Comparison of ENCODE assay signal across 1 cellular context in the genomic region with DNA sequence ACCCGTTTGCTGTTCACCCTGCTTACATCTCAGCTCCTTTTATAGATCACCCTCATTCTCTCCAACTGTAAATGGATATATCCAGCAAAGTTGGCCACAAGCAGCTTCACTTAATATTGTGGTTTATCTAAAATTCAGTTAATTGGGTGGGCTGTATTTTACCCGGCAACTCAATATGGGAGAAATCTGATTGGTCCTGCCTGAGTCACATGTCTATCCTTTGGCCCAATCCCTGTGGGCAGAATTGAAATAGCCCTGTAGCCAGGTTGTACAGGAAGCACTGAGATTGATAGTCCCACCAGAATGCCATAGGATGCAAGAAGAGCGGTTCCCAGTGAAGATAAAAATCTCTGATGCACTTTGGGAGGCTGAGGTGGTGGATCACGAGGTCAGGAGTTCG.
A peak's percentile ranks its signal among the peaks of the same experiment; 100 is the strongest.
TF ChIP-seq lines count a peak whose summit lies in the region.

No MANE protein-coding gene starts in this region.

TF ChIP-seq in WTC11, 78 proteins besides CTCF, POLR2A, EP300 and RAD21 (continued from another document):
- TF ChIP-seq, protein P1, sequence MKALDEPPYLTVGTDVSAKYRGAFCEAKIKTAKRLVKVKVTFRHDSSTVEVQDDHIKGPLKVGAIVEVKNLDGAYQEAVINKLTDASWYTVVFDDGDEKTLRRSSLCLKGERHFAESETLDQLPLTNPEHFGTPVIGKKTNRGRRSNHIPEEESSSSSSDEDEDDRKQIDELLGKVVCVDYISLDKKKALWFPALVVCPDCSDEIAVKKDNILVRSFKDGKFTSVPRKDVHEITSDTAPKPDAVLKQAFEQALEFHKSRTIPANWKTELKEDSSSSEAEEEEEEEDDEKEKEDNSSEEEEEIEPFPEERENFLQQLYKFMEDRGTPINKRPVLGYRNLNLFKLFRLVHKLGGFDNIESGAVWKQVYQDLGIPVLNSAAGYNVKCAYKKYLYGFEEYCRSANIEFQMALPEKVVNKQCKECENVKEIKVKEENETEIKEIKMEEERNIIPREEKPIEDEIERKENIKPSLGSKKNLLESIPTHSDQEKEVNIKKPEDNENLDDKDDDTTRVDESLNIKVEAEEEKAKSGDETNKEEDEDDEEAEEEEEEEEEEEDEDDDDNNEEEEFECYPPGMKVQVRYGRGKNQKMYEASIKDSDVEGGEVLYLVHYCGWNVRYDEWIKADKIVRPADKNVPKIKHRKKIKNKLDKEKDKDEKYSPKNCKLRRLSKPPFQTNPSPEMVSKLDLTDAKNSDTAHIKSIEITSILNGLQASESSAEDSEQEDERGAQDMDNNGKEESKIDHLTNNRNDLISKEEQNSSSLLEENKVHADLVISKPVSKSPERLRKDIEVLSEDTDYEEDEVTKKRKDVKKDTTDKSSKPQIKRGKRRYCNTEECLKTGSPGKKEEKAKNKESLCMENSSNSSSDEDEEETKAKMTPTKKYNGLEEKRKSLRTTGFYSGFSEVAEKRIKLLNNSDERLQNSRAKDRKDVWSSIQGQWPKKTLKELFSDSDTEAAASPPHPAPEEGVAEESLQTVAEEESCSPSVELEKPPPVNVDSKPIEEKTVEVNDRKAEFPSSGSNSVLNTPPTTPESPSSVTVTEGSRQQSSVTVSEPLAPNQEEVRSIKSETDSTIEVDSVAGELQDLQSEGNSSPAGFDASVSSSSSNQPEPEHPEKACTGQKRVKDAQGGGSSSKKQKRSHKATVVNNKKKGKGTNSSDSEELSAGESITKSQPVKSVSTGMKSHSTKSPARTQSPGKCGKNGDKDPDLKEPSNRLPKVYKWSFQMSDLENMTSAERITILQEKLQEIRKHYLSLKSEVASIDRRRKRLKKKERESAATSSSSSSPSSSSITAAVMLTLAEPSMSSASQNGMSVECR (CRISPR knock-in tag; IDR thresholded peaks at IDR 0.05; ENCODE audit: borderline replicate concordance) = no peak
- TF ChIP-seq, protein P2, sequence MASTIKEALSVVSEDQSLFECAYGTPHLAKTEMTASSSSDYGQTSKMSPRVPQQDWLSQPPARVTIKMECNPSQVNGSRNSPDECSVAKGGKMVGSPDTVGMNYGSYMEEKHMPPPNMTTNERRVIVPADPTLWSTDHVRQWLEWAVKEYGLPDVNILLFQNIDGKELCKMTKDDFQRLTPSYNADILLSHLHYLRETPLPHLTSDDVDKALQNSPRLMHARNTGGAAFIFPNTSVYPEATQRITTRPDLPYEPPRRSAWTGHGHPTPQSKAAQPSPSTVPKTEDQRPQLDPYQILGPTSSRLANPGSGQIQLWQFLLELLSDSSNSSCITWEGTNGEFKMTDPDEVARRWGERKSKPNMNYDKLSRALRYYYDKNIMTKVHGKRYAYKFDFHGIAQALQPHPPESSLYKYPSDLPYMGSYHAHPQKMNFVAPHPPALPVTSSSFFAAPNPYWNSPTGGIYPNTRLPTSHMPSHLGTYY (CRISPR knock-in tag; IDR thresholded peaks at IDR 0.05) = no peak
- TF ChIP-seq, protein P3, sequence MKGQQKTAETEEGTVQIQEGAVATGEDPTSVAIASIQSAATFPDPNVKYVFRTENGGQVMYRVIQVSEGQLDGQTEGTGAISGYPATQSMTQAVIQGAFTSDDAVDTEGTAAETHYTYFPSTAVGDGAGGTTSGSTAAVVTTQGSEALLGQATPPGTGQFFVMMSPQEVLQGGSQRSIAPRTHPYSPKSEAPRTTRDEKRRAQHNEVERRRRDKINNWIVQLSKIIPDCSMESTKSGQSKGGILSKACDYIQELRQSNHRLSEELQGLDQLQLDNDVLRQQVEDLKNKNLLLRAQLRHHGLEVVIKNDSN (CRISPR knock-in tag; IDR thresholded peaks at IDR 0.05) = peak; percentile 76
- TF ChIP-seq ZNF423 (CRISPR knock-in tag; IDR thresholded peaks at IDR 0.05) = no peak
- TF ChIP-seq, protein P4, sequence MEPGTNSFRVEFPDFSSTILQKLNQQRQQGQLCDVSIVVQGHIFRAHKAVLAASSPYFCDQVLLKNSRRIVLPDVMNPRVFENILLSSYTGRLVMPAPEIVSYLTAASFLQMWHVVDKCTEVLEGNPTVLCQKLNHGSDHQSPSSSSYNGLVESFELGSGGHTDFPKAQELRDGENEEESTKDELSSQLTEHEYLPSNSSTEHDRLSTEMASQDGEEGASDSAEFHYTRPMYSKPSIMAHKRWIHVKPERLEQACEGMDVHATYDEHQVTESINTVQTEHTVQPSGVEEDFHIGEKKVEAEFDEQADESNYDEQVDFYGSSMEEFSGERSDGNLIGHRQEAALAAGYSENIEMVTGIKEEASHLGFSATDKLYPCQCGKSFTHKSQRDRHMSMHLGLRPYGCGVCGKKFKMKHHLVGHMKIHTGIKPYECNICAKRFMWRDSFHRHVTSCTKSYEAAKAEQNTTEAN (CRISPR knock-in tag; IDR thresholded peaks at IDR 0.05) = no peak
- TF ChIP-seq NR2C2 (CRISPR knock-in tag; IDR thresholded peaks at IDR 0.05) = no peak
- TF ChIP-seq, protein P5, sequence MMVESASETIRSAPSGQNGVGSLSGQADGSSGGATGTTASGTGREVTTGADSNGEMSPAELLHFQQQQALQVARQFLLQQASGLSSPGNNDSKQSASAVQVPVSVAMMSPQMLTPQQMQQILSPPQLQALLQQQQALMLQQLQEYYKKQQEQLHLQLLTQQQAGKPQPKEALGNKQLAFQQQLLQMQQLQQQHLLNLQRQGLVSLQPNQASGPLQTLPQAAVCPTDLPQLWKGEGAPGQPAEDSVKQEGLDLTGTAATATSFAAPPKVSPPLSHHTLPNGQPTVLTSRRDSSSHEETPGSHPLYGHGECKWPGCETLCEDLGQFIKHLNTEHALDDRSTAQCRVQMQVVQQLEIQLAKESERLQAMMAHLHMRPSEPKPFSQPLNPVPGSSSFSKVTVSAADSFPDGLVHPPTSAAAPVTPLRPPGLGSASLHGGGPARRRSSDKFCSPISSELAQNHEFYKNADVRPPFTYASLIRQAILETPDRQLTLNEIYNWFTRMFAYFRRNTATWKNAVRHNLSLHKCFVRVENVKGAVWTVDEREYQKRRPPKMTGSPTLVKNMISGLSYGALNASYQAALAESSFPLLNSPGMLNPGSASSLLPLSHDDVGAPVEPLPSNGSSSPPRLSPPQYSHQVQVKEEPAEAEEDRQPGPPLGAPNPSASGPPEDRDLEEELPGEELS (CRISPR knock-in tag; IDR thresholded peaks at IDR 0.05) = no peak
- no peak for TF ChIP-seq OVOL2 (CRISPR knock-in tag; IDR thresholded peaks at IDR 0.05; ENCODE audit: borderline replicate concordance)
- TF ChIP-seq NFYB (CRISPR knock-in tag; conservative IDR thresholded peaks at IDR 0.05; ENCODE audit: low read depth) = peak; percentile 57
- no peak for TF ChIP-seq FOXK1 (CRISPR knock-in tag; IDR thresholded peaks at IDR 0.05)
- no peak for TF ChIP-seq ZNF396 (CRISPR knock-in tag; IDR thresholded peaks at IDR 0.05; ENCODE audit: borderline replicate concordance)
- TF ChIP-seq, protein P6, sequence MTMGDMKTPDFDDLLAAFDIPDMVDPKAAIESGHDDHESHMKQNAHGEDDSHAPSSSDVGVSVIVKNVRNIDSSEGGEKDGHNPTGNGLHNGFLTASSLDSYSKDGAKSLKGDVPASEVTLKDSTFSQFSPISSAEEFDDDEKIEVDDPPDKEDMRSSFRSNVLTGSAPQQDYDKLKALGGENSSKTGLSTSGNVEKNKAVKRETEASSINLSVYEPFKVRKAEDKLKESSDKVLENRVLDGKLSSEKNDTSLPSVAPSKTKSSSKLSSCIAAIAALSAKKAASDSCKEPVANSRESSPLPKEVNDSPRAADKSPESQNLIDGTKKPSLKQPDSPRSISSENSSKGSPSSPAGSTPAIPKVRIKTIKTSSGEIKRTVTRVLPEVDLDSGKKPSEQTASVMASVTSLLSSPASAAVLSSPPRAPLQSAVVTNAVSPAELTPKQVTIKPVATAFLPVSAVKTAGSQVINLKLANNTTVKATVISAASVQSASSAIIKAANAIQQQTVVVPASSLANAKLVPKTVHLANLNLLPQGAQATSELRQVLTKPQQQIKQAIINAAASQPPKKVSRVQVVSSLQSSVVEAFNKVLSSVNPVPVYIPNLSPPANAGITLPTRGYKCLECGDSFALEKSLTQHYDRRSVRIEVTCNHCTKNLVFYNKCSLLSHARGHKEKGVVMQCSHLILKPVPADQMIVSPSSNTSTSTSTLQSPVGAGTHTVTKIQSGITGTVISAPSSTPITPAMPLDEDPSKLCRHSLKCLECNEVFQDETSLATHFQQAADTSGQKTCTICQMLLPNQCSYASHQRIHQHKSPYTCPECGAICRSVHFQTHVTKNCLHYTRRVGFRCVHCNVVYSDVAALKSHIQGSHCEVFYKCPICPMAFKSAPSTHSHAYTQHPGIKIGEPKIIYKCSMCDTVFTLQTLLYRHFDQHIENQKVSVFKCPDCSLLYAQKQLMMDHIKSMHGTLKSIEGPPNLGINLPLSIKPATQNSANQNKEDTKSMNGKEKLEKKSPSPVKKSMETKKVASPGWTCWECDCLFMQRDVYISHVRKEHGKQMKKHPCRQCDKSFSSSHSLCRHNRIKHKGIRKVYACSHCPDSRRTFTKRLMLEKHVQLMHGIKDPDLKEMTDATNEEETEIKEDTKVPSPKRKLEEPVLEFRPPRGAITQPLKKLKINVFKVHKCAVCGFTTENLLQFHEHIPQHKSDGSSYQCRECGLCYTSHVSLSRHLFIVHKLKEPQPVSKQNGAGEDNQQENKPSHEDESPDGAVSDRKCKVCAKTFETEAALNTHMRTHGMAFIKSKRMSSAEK (CRISPR knock-in tag; IDR thresholded peaks at IDR 0.05; ENCODE audit: borderline replicate concordance) = no peak
- TF ChIP-seq SMAD4 (CRISPR knock-in tag; IDR thresholded peaks at IDR 0.05) = no peak
- TF ChIP-seq, protein P7, sequence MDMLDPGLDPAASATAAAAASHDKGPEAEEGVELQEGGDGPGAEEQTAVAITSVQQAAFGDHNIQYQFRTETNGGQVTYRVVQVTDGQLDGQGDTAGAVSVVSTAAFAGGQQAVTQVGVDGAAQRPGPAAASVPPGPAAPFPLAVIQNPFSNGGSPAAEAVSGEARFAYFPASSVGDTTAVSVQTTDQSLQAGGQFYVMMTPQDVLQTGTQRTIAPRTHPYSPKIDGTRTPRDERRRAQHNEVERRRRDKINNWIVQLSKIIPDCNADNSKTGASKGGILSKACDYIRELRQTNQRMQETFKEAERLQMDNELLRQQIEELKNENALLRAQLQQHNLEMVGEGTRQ (CRISPR knock-in tag; IDR thresholded peaks at IDR 0.05) = peak; percentile 85
- no peak for TF ChIP-seq CREM (CRISPR knock-in tag; IDR thresholded peaks at IDR 0.05)
- no peak for TF ChIP-seq RELA (CRISPR knock-in tag; IDR thresholded peaks at IDR 0.05; ENCODE audit: borderline replicate concordance)
- TF ChIP-seq, protein P8, sequence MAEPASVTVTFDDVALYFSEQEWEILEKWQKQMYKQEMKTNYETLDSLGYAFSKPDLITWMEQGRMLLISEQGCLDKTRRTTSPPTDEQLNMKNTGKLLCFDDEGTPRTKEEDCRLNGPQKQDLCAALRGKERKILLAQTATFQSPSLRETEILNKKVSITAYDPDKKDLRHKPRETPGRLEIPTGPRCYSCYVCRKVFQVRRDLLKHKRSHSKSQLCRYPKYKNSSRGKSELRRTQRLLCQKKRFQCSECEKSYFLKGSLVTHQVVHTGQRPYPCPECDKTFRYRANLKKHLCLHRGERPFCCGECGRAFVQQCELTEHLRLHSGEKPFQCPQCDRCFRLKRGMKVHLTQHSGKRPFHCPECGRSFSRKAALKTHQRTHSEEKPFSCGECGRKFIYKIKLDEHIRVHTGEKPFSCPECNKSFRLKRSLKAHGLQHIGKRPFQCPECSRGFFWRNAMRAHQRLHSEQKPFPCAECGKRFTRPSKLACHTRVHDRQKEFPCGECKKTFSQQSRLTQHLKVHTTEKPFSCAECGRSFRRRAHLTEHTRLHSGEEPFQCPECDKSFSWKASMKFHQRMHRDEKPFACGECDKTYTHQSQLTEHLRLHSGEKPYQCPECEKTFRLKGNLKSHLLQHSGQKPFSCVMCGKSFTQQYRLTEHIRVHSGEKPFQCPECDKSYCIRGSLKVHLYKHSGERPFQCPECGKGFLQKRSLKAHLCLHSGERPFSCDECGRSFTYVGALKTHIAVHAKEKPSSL (CRISPR knock-in tag; conservative IDR thresholded peaks at IDR 0.05) = no peak
TF ChIP-seq in WTC11: peak in this region for 3.
